In the genomic region with DNA sequence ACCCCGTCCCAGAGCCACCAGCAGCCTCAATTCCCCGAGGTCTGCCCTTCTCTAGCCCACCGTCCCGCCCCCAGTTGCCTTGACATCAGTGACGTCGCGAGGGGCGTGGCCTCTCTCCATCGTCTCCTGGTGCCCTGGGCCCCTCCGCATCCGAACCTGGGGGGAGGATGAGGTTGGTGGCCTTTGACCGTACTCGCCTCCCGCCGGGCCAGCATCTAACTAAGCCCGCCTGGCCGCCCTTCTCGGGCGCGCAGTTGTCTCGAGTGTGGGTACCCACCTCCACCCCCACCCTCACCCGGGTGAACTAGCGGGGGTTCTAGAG, we compare ENCODE assay signal across 8 cellular contexts. TPM values are rescaled to one million over a fixed set of nuclear protein-coding genes. Genes with fewer than 3 reads are reported as not detected.
DNase-seq lines count a peak whose midpoint lies in the region; ATAC-seq and TF ChIP-seq lines count a peak whose summit lies in the region.

No MANE protein-coding gene starts in this region.

- H3K4me3 ChIP-seq in fibroblast of mammary gland (ENCODE audit: control insufficient read depth, low read depth, low read length): peak overlapping the region; percentile 48

- H3K27me3 Mint-ChIP-seq in IgD-negative memory B cell (peaks cover 3% of the 10 kb centered on the region), natural killer cell (ENCODE audit: low read depth in 2 of 2) (no peaks in the 10 kb centered on the region)
- no peaks in the 10 kb centered on the region for H3K27me3 Mint-ChIP-seq in activated T-helper 17 cell treated with anti-CD3 and anti-CD28 coated beads, Interleukin-2, amount 50 U/mL, for 72 hours

- H3K4me1 Mint-ChIP-seq in IgD-negative memory B cell (peaks cover 36 to 48% (median 42%) of the 10 kb centered on the region in 3 donors), natural killer cell (peaks cover 44 to 70% of the 10 kb centered on the region in 2 donors)
- peaks cover 34% of the 10 kb centered on the region for H3K4me1 Mint-ChIP-seq in activated T-helper 17 cell treated with anti-CD3 and anti-CD28 coated beads, Interleukin-2, amount 50 U/mL, for 72 hours

- peak overlapping the region; percentile 86 to 98 (median 91) for H3K4me3 Mint-ChIP-seq in IgD-negative memory B cell
- peak overlapping the region; percentile 78 for H3K4me3 Mint-ChIP-seq in activated T-helper 17 cell treated with anti-CD3 and anti-CD28 coated beads, Interleukin-2, amount 50 U/mL, for 72 hours
- peak overlapping the region; percentile 83 for H3K4me3 Mint-ChIP-seq in natural killer cell

- DNase-seq in DMS 273 (lab: John Stamatoyannopoulos, UW; ENCODE audit: unreplicated experiment) (peak; percentile 97), RKO (ENCODE audit: low spot score) (peak; percentile 76), fibroblast of mammary gland (ENCODE audit: low read depth) (peak; percentile 91), natural killer cell (peak; percentile 86)
- peak; percentile 88 to 99 (median 92) for DNase-seq in stimulated activated naive CD4-positive, alpha-beta T cell (lab: John Stamatoyannopoulos, UW)

- no peaks in the 10 kb centered on the region for H3K9me3 Mint-ChIP-seq in IgD-negative memory B cell
- H3K9me3 Mint-ChIP-seq in activated T-helper 17 cell treated with anti-CD3 and anti-CD28 coated beads, Interleukin-2, amount 50 U/mL, for 72 hours: no peaks in the 10 kb centered on the region
- H3K9me3 Mint-ChIP-seq in natural killer cell: no peaks in the 10 kb centered on the region

- H3K36me3 Mint-ChIP-seq in IgD-negative memory B cell (no peaks in the 10 kb centered on the region), natural killer cell (no peaks in the 10 kb centered on the region)
- H3K36me3 Mint-ChIP-seq in activated T-helper 17 cell treated with anti-CD3 and anti-CD28 coated beads, Interleukin-2, amount 50 U/mL, for 72 hours (ENCODE audit: low read depth): no peaks in the 10 kb centered on the region

- intact Hi-C loops in natural killer cell (cut with micrococcal nuclease): no loop called here

- peak overlapping the region; percentile 95 to 98 (median 95) for H3K27ac Mint-ChIP-seq in IgD-negative memory B cell
- H3K27ac Mint-ChIP-seq in activated T-helper 17 cell treated with anti-CD3 and anti-CD28 coated beads, Interleukin-2, amount 50 U/mL, for 72 hours: peak overlapping the region; percentile 75
- H3K27ac Mint-ChIP-seq in natural killer cell: peak overlapping the region; percentile 71 to 72

- TF ChIP-seq CTCF in fibroblast of mammary gland (conservative IDR thresholded peaks at IDR 0.05; ENCODE audit: control insufficient read depth, insufficient read depth, low read depth, low read length) (no peak), natural killer cell (IDR thresholded peaks at IDR 0.05) (no peak)

- peak; percentile 48 for ATAC-seq in GM21447 (IDR thresholded peaks at IDR 0.05; ENCODE audit: unreplicated experiment)
- ATAC-seq in activated T-helper 17 cell treated with anti-CD3 and anti-CD28 coated beads, Interleukin-2, amount 50 U/mL, for 72 hours (replicated peaks): peak; percentile 49
- peak; percentile 49 to 74 (median 59) for ATAC-seq in natural killer cell

RNA-seq across cellular contexts. Expression of a gene that starts 5.5 kb away (rescaled TPM):
- polyA plus RNA-seq in IgD-negative memory B cell: 0.39 TPM
- 1 to 10 TPM; 1.8 to 1.9 TPM for total RNA-seq in activated T-helper 17 cell treated with anti-CD3 and anti-CD28 coated beads, Interleukin-2, amount 50 U/mL, for 72 hours
- 1 to 10 TPM in 1 of 3 donors, under 1 TPM in 2; 0.59 to 1.5 (median 0.64) TPM for total RNA-seq in natural killer cell

RNA-seq across cellular contexts. Expression of a gene that starts 42.7 kb away (rescaled TPM):
- polyA plus RNA-seq in IgD-negative memory B cell: 25.1 TPM
- 100 to 1,000 TPM in 1 of 2 donors, 10 to 100 TPM in 1; 39.9 to 101 TPM for total RNA-seq in activated T-helper 17 cell treated with anti-CD3 and anti-CD28 coated beads, Interleukin-2, amount 50 U/mL, for 72 hours
- 10 to 100 TPM; 15.5 to 30.2 (median 27.3) TPM for total RNA-seq in natural killer cell

RNA-seq across cellular contexts. Expression of a gene that starts 45.0 kb away (rescaled TPM):
- not detected for polyA plus RNA-seq in IgD-negative memory B cell
- not detected for total RNA-seq in activated T-helper 17 cell treated with anti-CD3 and anti-CD28 coated beads, Interleukin-2, amount 50 U/mL, for 72 hours
- total RNA-seq in natural killer cell: not detected

RNA-seq across cellular contexts. Expression of a gene that starts 49.4 kb away (rescaled TPM):
- polyA plus RNA-seq in IgD-negative memory B cell: not detected
- not detected for total RNA-seq in activated T-helper 17 cell treated with anti-CD3 and anti-CD28 coated beads, Interleukin-2, amount 50 U/mL, for 72 hours
- not detected for total RNA-seq in natural killer cell

Comparison
In these comparisons a context has a peak if more than half of its experiments do, and no peak if none do; other contexts are left out.
1. Peak in every context shown above with its lines: DNase-seq, ATAC-seq and H3K4me3 ChIP-seq.